Comparison of ENCODE assay signal across 11 cellular contexts in the genomic region with DNA sequence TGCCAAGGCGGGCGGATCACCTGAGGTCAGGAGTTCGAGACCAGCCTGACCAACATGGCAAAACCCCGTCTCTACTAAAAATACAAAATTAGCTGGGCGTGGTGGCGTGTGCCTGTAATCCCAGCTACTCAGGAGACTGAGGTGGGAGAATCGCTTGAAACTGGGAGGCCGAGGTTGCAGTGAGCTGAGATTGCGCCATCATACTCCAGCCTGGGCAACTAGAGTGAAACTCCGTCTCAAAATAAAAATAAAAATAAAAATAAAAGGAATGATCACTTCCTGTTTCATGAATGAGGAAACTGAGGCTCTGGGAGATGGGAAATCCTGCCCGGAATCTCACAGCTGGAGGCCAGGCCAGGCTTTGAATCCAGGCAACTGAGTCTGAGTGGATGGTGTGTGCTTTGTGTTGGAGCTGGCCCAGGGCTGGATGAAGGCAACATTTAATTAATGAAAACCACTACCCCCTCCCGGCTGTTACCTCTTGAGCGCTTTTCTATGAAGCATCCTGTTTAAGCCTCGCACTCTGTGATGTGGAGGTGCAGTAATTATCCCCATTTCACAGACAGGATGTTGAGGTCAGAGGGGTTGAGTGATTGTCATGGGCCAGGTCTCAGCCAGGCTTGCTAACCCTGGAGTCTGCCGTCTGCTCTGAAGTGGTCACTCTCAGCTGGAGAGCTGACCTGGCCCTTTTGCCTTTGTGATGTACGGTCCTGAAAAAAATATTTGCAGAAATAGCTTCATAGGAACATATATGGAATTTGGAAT. TPM values are rescaled to one million over a fixed set of nuclear protein-coding genes. Genes with fewer than 3 reads are reported as not detected.
DNase-seq lines count a peak whose midpoint lies in the region; ATAC-seq and TF ChIP-seq lines count a peak whose summit lies in the region.
"Had no signal": no experiment of that assay in that cellular context is flagged by ENCODE, and none has a peak within 500 bp of the region (broad histone marks: within the 10 kb centered on the region; RNA-seq: fewer than 3 reads in every experiment).

No MANE protein-coding gene starts in this region.

- WGBS in body of pancreas, 2 donors = 84 to 88% methylated on average over 16 of the region's 16 CpGs
- WGBS in esophagus squamous epithelium, 2 donors = 71 to 78% methylated on average over 12 to 16 of the region's 16 CpGs

- ATAC-seq in Right ventricle myocardium superior (ENCODE audit: poor library complexity) = no peak
- ATAC-seq in body of pancreas = no peak
- no peak for ATAC-seq in left colon

- CTCF ChIA-PET in RWPE1 (lab: Yijun Ruan, JAX) = no interaction called here

- H3K9me3 ChIP-seq in left ventricle myocardium inferior (replicated peaks) = no peaks in the 10 kb centered on the region
- no peaks in the 10 kb centered on the region for H3K9me3 ChIP-seq in body of pancreas
- no peaks in the 10 kb centered on the region for H3K9me3 ChIP-seq in stomach smooth muscle (ENCODE audit: control insufficient read depth in 2 of 2, low read length in 2 of 2)
- no peaks in the 10 kb centered on the region for H3K9me3 ChIP-seq in esophagus squamous epithelium
- H3K9me3 ChIP-seq: BE2C had no signal

- no peak overlapping the region for H3K9ac ChIP-seq in stomach smooth muscle (ENCODE audit: low read length in 2 of 2)

- H3K36me3 ChIP-seq in left ventricle myocardium inferior = no peaks in the 10 kb centered on the region
- no peaks in the 10 kb centered on the region for H3K36me3 ChIP-seq in body of pancreas (replicated peaks in 1 of 2; ENCODE audit: insufficient read depth in 1 of 2, low read depth in 2 of 2)
- no peaks in the 10 kb centered on the region for H3K36me3 ChIP-seq in stomach smooth muscle (ENCODE audit: control insufficient read depth in 2 of 2, insufficient read depth in 2 of 2, low read length in 2 of 2)
- H3K36me3 ChIP-seq in esophagus squamous epithelium = no peaks in the 10 kb centered on the region

- DNase-seq in left ventricle myocardium inferior = no peak
- DNase-seq in Right ventricle myocardium superior = no peak
- no peak for DNase-seq in RWPE1 (ENCODE audit: low spot score)
- no peak for DNase-seq in body of pancreas
- no peak for DNase-seq in esophagus squamous epithelium (lab: John Stamatoyannopoulos, UW)
- DNase-seq in AG08395 (ENCODE audit: low spot score) = no peak
- no peak for DNase-seq in left colon
- DNase-seq: BE2C, NCI-H1694 had no signal

- no peak for TF ChIP-seq CTCF in left ventricle myocardium inferior (IDR thresholded peaks at IDR 0.05; ENCODE audit: borderline replicate concordance)
- no peak for TF ChIP-seq CTCF in RWPE1 (conservative IDR thresholded peaks at IDR 0.05; ENCODE audit: low read depth)
- no peak for TF ChIP-seq CTCF in body of pancreas (IDR thresholded peaks at IDR 0.05)
- TF ChIP-seq CTCF in esophagus squamous epithelium (IDR thresholded peaks at IDR 0.05) = no peak

- H3K27ac ChIP-seq in left ventricle myocardium inferior (replicated peaks) = peak overlapping the region; percentile 17
- peak overlapping the region; percentile 87 for H3K27ac ChIP-seq in RWPE1
- peak overlapping the region in 3 of 4 donors; percentile 8 to 90 (median 82) for H3K27ac ChIP-seq in body of pancreas
- peak overlapping the region; percentile 37 for H3K27ac ChIP-seq in stomach smooth muscle (ENCODE audit: low read length)
- peak overlapping the region in 2 of 4 donors; percentile 15 to 88 for H3K27ac ChIP-seq in esophagus squamous epithelium

- intact Hi-C loops in left ventricle myocardium inferior (cut with micrococcal nuclease) = no loop called here
- intact Hi-C loops in Right ventricle myocardium superior (cut with DNase I) = no loop called here
- intact Hi-C loops in body of pancreas (cut with DNase I) = no loop called here
- intact Hi-C loops in esophagus squamous epithelium (cut with DNase I) = no loop called here
- intact Hi-C loops in left colon (cut with DNase I, micrococcal nuclease) = no loop called here

- no peak overlapping the region for H3K4me3 ChIP-seq in left ventricle myocardium inferior
- no peak overlapping the region for H3K4me3 ChIP-seq in body of pancreas
- H3K4me3 ChIP-seq in stomach smooth muscle (ENCODE audit: low read length in 2 of 2) = no peak overlapping the region
- no peak overlapping the region for H3K4me3 ChIP-seq in esophagus squamous epithelium
- H3K4me3 ChIP-seq: skin epidermis had no signal

- H3K4me1 ChIP-seq in left ventricle myocardium inferior (peaks cover 88% of the 10 kb centered on the region), body of pancreas (peaks cover 37% of the 10 kb centered on the region), stomach smooth muscle (ENCODE audit: control insufficient read depth, insufficient read depth, low read length) (peaks cover 73% of the 10 kb centered on the region), esophagus squamous epithelium (peaks cover 51 to 94% (median 78%) of the 10 kb centered on the region in 3 donors)

- POLR2A ChIA-PET in RWPE1 (lab: Yijun Ruan, JAX; ENCODE audit: low non-redundant PET) = no interaction called here

- no peak for TF ChIP-seq POLR2A in body of pancreas (IDR thresholded peaks at IDR 0.05)
- TF ChIP-seq POLR2A in esophagus squamous epithelium (IDR thresholded peaks at IDR 0.05) = no peak

- H3K27me3 ChIP-seq in left ventricle myocardium inferior (ENCODE audit: low read depth) (no peaks in the 10 kb centered on the region), body of pancreas (no peaks in the 10 kb centered on the region), stomach smooth muscle (ENCODE audit: control insufficient read depth in 1 of 2, insufficient read depth in 2 of 2, low read length in 2 of 2) (no peaks in the 10 kb centered on the region), esophagus squamous epithelium (no peaks in the 10 kb centered on the region)
- H3K27me3 ChIP-seq: BE2C had no signal

RNA-seq across cellular contexts. Expression of a gene that starts 27.8 kb away (rescaled TPM):
- total RNA-seq in left ventricle myocardium inferior = 54.7 TPM
- 49.8 TPM for total RNA-seq in Right ventricle myocardium superior
- total RNA-seq in body of pancreas = 10 to 100 TPM; 43.3 to 63.6 TPM
- 10 to 100 TPM; 13.7 to 24.0 (median 20.9) TPM for total RNA-seq in esophagus squamous epithelium
- total RNA-seq in left colon = 100 to 1,000 TPM in 1 of 2 donors, 10 to 100 TPM in 1; 86.8 to 106 TPM
